ENCODE assay signal across 29 cellular contexts in the genomic region with DNA sequence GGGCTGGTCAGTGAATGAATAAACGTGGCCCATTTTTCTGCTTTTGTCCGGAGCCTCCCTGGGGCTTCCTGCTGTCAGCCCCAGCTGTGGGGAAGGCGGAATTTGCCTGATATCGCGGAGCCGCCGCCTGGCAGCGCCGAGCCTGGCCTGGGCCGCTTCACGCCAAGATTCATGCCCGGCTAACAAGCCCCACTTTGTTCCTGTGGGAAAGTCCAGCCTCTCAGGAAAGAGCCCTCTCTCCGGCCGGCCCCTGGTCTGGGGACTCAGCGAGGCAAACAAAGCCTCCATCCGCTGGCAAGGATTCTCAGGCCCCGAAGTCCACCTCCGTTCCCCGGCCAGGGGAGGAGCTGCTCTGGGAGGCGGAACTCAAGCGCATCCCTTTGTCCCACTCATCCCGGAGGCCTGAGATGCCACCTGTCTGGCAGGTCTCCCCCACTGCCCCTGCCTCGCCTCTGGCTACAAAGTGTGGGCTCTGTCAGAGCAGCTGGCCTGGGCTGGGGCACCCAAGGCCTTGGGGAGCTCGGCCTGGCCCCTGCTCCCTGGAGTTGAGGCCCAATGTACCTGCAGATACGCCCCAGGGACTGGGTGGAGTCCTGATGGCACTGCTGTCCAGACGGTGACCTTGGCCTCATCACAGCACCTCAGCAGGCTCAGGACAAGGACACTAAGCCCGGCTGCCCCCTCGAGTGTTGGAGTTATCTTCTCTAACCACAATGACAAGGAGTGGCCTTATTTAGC. TPM values are rescaled to one million over a fixed set of nuclear protein-coding genes. Genes with fewer than 3 reads are reported as not detected.
DNase-seq lines count a peak whose midpoint lies in the region; ATAC-seq, FAIRE-seq and TF ChIP-seq lines count a peak whose summit lies in the region.
"Had no signal": no experiment of that assay in that cellular context is flagged by ENCODE, and none has a peak within 500 bp of the region (broad histone marks: within the 10 kb centered on the region; RNA-seq: fewer than 3 reads in every experiment).

No MANE protein-coding gene starts in this region.

- POLR2A ChIA-PET in HepG2 (lab: Yijun Ruan, JAX) = interaction anchor here (1.3 kb wide), 1 partner anchor 51 kb away, joined by 4 read pairs; a partner anchor contains a TSS

- no peak overlapping the region; the same call in 1 of the 2 replicates for H3K14ac ChIP-seq in H9 (ENCODE audit: insufficient read depth, low read length)

- H3K9ac ChIP-seq in H9 (ENCODE audit: extremely low read depth, insufficient read length, low read length) (no peak overlapping the region), HepG2 (ENCODE audit: insufficient read depth, low read depth, low read length) (no peak overlapping the region)

- peaks cover 11 to 18% of the 10 kb centered on the region in 2 experiments for H3K4me1 Mint-ChIP-seq in H9
- H3K4me1 Mint-ChIP-seq: immature natural killer cell had no signal

- BruUV-seq in HepG2 (replicated peaks; lab: Mats Ljungman, UMichigan) = no TSS peak

- TF ChIP-seq CTCF in H9 (conservative IDR thresholded peaks at IDR 0.05) = no peak
- TF ChIP-seq CTCF in HepG2 (CRISPR knock-in tag; IDR thresholded peaks at IDR 0.05) = no peak

- no peak for TF ChIP-seq POLR2A in HepG2 (IDR thresholded peaks at IDR 0.05; ENCODE audit: insufficient read depth in 1 of 2, low read depth in 2 of 2, low read length in 2 of 2)

- no CpG with 5 or more reads among the region's 28 CpGs for WGBS in H9 (ENCODE audit: extremely low coverage, insufficient read length, low lambda C conversion rate)
- WGBS in HepG2 (ENCODE audit: low lambda C conversion rate) = no CpG with 5 or more reads among the region's 28 CpGs

- no peak overlapping the region for H2BK5ac ChIP-seq in H9 (ENCODE audit: insufficient read length, low read length)

- no peak overlapping the region for H3K18ac ChIP-seq in H9 (ENCODE audit: insufficient read length, low read depth, low read length)

- no peaks in the 10 kb centered on the region for H4K20me1 ChIP-seq in H9 (ENCODE audit: control insufficient read depth, insufficient read depth, insufficient read length)
- H4K20me1 ChIP-seq in HepG2 (ENCODE audit: insufficient read depth, low read length) = no peaks in the 10 kb centered on the region

- intact Hi-C loops in HepG2 (cut with micrococcal nuclease; ENCODE audit: unreplicated experiment) = no loop called here

- FAIRE-seq in HepG2 (lab: Jason Lieb, UNC) = no peak
- FAIRE-seq: GM19239, H54, RCC 7860 had no signal

- H3K9me3 Mint-ChIP-seq in H9 = no peaks in the 10 kb centered on the region
- H3K9me3 Mint-ChIP-seq: CD8-positive, alpha-beta T cell; immature natural killer cell had no signal

- H3K79me1 ChIP-seq in H9 (ENCODE audit: insufficient read depth, low read depth, low read length, poor library complexity, severe bottlenecking) = no peaks in the 10 kb centered on the region

- TF ChIP-seq EP300 in HepG2 (IDR thresholded peaks at IDR 0.05; ENCODE audit: low read depth in 2 of 2, low read length in 2 of 2) (no peak), HepG2 (CRISPR knock-in tag; IDR thresholded peaks at IDR 0.05; ENCODE audit: borderline replicate concordance) (no peak)

- H3K4ac ChIP-seq in H9 (ENCODE audit: low read depth, low read length) = no peak overlapping the region

- TF ChIP-seq RAD21 in HepG2 (CRISPR knock-in tag; IDR thresholded peaks at IDR 0.05) = no peak

- H4K8ac ChIP-seq in H9 (replicated peaks; ENCODE audit: insufficient read length, low read depth, low read length) = no peak overlapping the region

- H2BK20ac ChIP-seq in H9 (ENCODE audit: low read depth, low read length, poor library complexity, severe bottlenecking) = no peak overlapping the region

- H2AK5ac ChIP-seq in H9 (ENCODE audit: insufficient read length, low read length) = no peak overlapping the region

- ATAC-seq in HepG2 (peak; percentile 82), HG03442 (IDR thresholded peaks at IDR 0.05; ENCODE audit: unreplicated experiment) (no peak), GM21825 (IDR thresholded peaks at IDR 0.05; ENCODE audit: unreplicated experiment) (no peak)
- ATAC-seq: CD8-positive, alpha-beta T cell; sciatic nerve had no signal

- H4K91ac ChIP-seq in H9 (ENCODE audit: insufficient read length, low read depth, low read length) = no peak overlapping the region

- H3K36me3 Mint-ChIP-seq in H9 (ENCODE audit: insufficient read depth in 1 of 3, low read depth in 3 of 3) = no peaks in the 10 kb centered on the region
- H3K36me3 Mint-ChIP-seq: CD8-positive, alpha-beta T cell; immature natural killer cell had no signal

- H3K27me3 ChIP-seq in H9 (ENCODE audit: insufficient read depth, low read length) (no peaks in the 10 kb centered on the region), HepG2 (ENCODE audit: control insufficient read depth in 1 of 2, insufficient read depth in 2 of 2, low read length in 2 of 2) (peaks cover 0 to 21% of the 10 kb centered on the region in 2 experiments; a peak in 2 of 5 replicates)
- H3K27me3 ChIP-seq: adrenal gland, ovary had no signal

- H3K79me2 ChIP-seq in H9 (ENCODE audit: insufficient read depth, low read length) (no peaks in the 10 kb centered on the region), HepG2 (ENCODE audit: insufficient read depth, low read length) (no peaks in the 10 kb centered on the region)

- CTCF ChIA-PET in HepG2 (lab: Yijun Ruan, JAX; ENCODE audit: low intra/inter-chr PET ratio, low total read pairs) = no interaction called here

- no peaks in the 10 kb centered on the region for H3K23me2 ChIP-seq in H9 (ENCODE audit: insufficient read length, low read depth, low read length, poor library complexity, severe bottlenecking)

- no peak overlapping the region for H2BK15ac ChIP-seq in H9 (ENCODE audit: low read depth, low read length)

- H3K56ac ChIP-seq in H9 (ENCODE audit: insufficient read length, low read depth, low read length) = no peak overlapping the region

- H3K4me2 ChIP-seq in H9 (ENCODE audit: insufficient read depth, insufficient read length, low read length) = no peak overlapping the region
- peak overlapping the region; percentile 27; the same call in 1 of the 2 replicates for H3K4me2 ChIP-seq in HepG2 (ENCODE audit: low read depth, low read length)

- in situ Hi-C loops in HepG2 (cut with HindIII; ENCODE audit: extremely low pct_ligation_motif_present, low pct_unique_long_range_greater_than_20kb) = no loop called here

- no peaks in the 10 kb centered on the region for H3K36me3 ChIP-seq in HepG2 (replicated peaks in 1 of 2; ENCODE audit: control insufficient read depth in 1 of 2, insufficient read depth in 2 of 2, low read length in 2 of 2)
- H3K36me3 ChIP-seq: adrenal gland, ovary, suprapubic skin had no signal

- no peak overlapping the region for H2BK120ac ChIP-seq in H9 (ENCODE audit: low read depth, low read length, poor library complexity, severe bottlenecking)

- no peak overlapping the region for H4K5ac ChIP-seq in H9 (ENCODE audit: insufficient read length, low read depth, low read length)

- H3K9me3 ChIP-seq in H9 (ENCODE audit: control insufficient read depth, low read depth, low read length) (no peaks in the 10 kb centered on the region), HepG2 (ENCODE audit: low read length) (no peaks in the 10 kb centered on the region)
- H3K9me3 ChIP-seq: adrenal gland, ovary, suprapubic skin had no signal

- no peak overlapping the region for H3K4me3 Mint-ChIP-seq in H9
- H3K4me3 Mint-ChIP-seq: CD8-positive, alpha-beta T cell; immature natural killer cell had no signal

- H3K4me1 ChIP-seq in H9 (ENCODE audit: insufficient read depth, low read length) (no peaks in the 10 kb centered on the region; the same call in 1 of the 2 replicates), HepG2 (ENCODE audit: insufficient read depth, low read length) (peaks cover 23% of the 10 kb centered on the region; the same call in 1 of the 2 replicates)
- H3K4me1 ChIP-seq: adrenal gland, suprapubic skin had no signal

- peak overlapping the region in 1 of 3 experiments; percentile 80; a peak in 1 of 7 replicates for H3K27ac Mint-ChIP-seq in H9
- H3K27ac Mint-ChIP-seq: CD8-positive, alpha-beta T cell; immature natural killer cell had no signal

- no peak overlapping the region for H2BK12ac ChIP-seq in H9 (ENCODE audit: insufficient read length, low read depth, low read length)

- no peak overlapping the region for H3K4me3 ChIP-seq in HepG2 (replicated peaks in 1 of 3; ENCODE audit: insufficient read depth in 1 of 3, low read depth in 2 of 3, low read length in 3 of 3)
- H3K4me3 ChIP-seq: adrenal gland, ovary, SK-N-MC, suprapubic skin had no signal

- no peak overlapping the region for H2AFZ ChIP-seq in H9 (ENCODE audit: low read length)
- H2AFZ ChIP-seq in HepG2 (ENCODE audit: low read length) = no peak overlapping the region

- H3K27me3 Mint-ChIP-seq in H9 (ENCODE audit: low read depth) = peaks cover 16% of the 10 kb centered on the region

- H3T11ph ChIP-seq in H9 (ENCODE audit: low read length) = no peak overlapping the region

- no peak overlapping the region for H3K23ac ChIP-seq in H9 (ENCODE audit: insufficient read length, low read depth, low read length)

- DNase-seq in H9 = peak; percentile 36
- peak; percentile 18 for DNase-seq in HepG2 (ENCODE audit: low spot score)
- DNase-seq in retina = peak; percentile 90
- DNase-seq in SIG-M5 (lab: John Stamatoyannopoulos, UW) = no peak
- no peak for DNase-seq in NCI-H128 (lab: John Stamatoyannopoulos, UW; ENCODE audit: unreplicated experiment)
- DNase-seq: activated T-cell treated with anti-CD3 and anti-CD28 coated beads for 4 hours; CD8-positive, alpha-beta T cell; DMS153; effector CD8-positive, alpha-beta T cell; immature natural killer cell; NCI-H1417; NCI-H446 treated with DMSO at 0.1 percent for 48 hours; NK-92 treated with Interleukin-12 subunit alpha and Interleukin-12 subunit beta, amount 100 ng/mL, for 24 hours; ovary; stimulated activated CD4-positive, alpha-beta T cell treated with anti-CD3 and anti-CD28 coated beads, Interleukin-15, amount 100 ng/mL, for 24 hours had no signal

- H3K27ac ChIP-seq in H9 (ENCODE audit: insufficient read length, low read depth, low read length) = no peak overlapping the region
- H3K27ac ChIP-seq in cingulate gyrus (ENCODE audit: low read depth, low read length) = peak overlapping the region; percentile 82
- H3K27ac ChIP-seq in HepG2 (ENCODE audit: extremely low read length, insufficient read depth, low read length) = no peak overlapping the region
- H3K27ac ChIP-seq: adrenal gland, ovary, SK-N-MC, suprapubic skin, VCaP had no signal

RNA-seq across cellular contexts. Expression of a gene that starts 51.5 kb away (rescaled TPM):
- total RNA-seq in H9 (2021) (1.5 and 1.9 TPM in 2 replicates), HepG2 (2016; rRNA removed; fragmentation: Illumina TruSeq; extraction: Trizol) (16.4 and 34.5 TPM in 2 replicates)
- total RNA-seq in HepG2 (2016; cell fraction: cytosol; rRNA removed; fragmentation: Illumina TruSeq; extraction: Trizol; ENCODE audit: low read depth) = 3.6 and 3.7 TPM in 2 replicates
- total RNA-seq in HepG2 (2016; cell fraction: insoluble cytoplasmic fraction; rRNA removed; fragmentation: Illumina TruSeq; extraction: Trizol) = 15.1 and 36.1 TPM in 2 replicates
- 10.4 and 11.0 TPM in 2 replicates for total RNA-seq in HepG2 (2016; cell fraction: membrane; rRNA removed; fragmentation: Illumina TruSeq; extraction: Trizol)
- 42.8 and 45.6 TPM in 2 replicates for total RNA-seq in HepG2 (2016; cell fraction: nucleus; rRNA removed; fragmentation: Illumina TruSeq; extraction: Trizol)
- polyA plus RNA-seq in HepG2 (2011; rRNA removed) = 17.9 and 30.4 TPM in 2 replicates
- 11.3 and 15.1 TPM in 2 replicates for polyA plus RNA-seq in HepG2 (2011; cell fraction: cytosol; rRNA removed)
- polyA plus RNA-seq in HepG2 (2011; cell fraction: nucleus; rRNA removed) = 48.6 and 62.7 TPM in 2 replicates
- polyA plus RNA-seq in HepG2 (2012) = 10.5 and 12.6 TPM in 2 replicates
- 2.5 TPM in 2 replicates for polyA plus RNA-seq in HepG2 (2016; cell fraction: cytosol; fragmentation: Illumina TruSeq; extraction: Trizol; ENCODE audit: low read depth)
- polyA plus RNA-seq in HepG2 (2016; cell fraction: insoluble cytoplasmic fraction; fragmentation: Illumina TruSeq; extraction: Trizol; ENCODE audit: low read depth) = 11.9 and 14.6 TPM in 2 replicates
- 5.5 and 6.6 TPM in 2 replicates for polyA plus RNA-seq in HepG2 (2016; cell fraction: membrane; fragmentation: Illumina TruSeq; extraction: Trizol; ENCODE audit: low read depth)
- 51.4 and 54.6 TPM in 2 replicates for polyA plus RNA-seq in HepG2 (2016; cell fraction: nucleus; fragmentation: Illumina TruSeq; extraction: Trizol; ENCODE audit: insufficient read depth, low read depth)
- 0.02 and 26.3 TPM in 2 replicates for polyA minus RNA-seq in HepG2 (2011; rRNA and poly(A)+ RNA removed; ENCODE audit: low replicate concordance)
- 7.0 and 11.0 TPM in 2 replicates for polyA minus RNA-seq in HepG2 (2011; cell fraction: cytosol; rRNA and poly(A)+ RNA removed)
- polyA minus RNA-seq in HepG2 (2011; cell fraction: nucleus; rRNA and poly(A)+ RNA removed) = 34.5 and 44.1 TPM in 2 replicates
- total RNA-seq: CD8-positive, alpha-beta T cell; HT1080; LHCN-M2; T-helper 2 cell treated with Interferon-gamma antibody and Interleukin-4, amounts not matched to agents 100 ng/mL and 5 ng/mL, for 36 hours had no signal
- polyA plus RNA-seq: immature natural killer cell had no signal

Comparison
In these comparisons a context has a peak if more than half of its experiments do, and no peak if none do; other contexts are left out.
1. DNase-seq: peak in H9 (single experiment), HepG2 (single experiment) and retina (single experiment); none in SIG-M5 (single experiment) and NCI-H128 (single experiment).